ENCODE assay signal across 1 cellular context in the genomic region with DNA sequence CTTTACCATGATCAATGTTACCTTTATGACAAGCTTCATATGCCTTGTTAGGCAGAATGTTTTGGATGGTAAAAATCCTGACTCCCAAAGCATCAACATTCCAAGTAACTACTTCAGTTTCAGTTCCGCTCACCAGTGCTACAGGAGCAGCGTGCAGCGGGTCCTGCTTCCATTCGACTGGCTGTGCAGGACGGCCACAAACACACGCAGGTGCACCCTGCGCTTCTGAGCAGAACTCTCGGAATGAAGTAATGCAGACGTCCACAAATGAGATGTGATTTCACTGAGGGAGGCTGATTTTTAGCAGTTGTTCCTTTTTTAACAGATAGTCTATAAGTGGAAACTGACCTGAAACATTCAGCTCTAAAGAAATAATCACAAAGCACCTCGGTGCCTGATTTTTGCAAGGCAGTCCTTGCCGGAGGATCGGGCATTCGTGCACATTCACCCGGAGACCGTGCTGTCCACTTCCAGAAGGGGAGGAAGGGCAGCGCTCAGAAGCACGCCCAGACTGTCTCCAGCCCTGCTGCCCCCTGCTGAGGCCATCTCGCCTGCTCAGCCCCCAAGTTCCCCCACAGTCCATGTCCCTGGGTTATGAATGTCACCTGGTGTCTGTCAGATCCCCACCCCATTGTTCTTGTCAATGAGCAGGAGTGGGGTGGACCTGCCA.
TF ChIP-seq lines count a peak whose summit lies in the region.

No MANE protein-coding gene starts in this region.

TF ChIP-seq in GM12878, 131 proteins besides CTCF, POLR2A, EP300 and RAD21 (continued from another document and continues in another):
- TF ChIP-seq ZBTB11 (CRISPR knock-in tag; IDR thresholded peaks at IDR 0.05) (no peak), ZNF592 (IDR thresholded peaks at IDR 0.05) (no peak), RELA (IDR thresholded peaks at IDR 0.05; ENCODE audit: borderline replicate concordance, partially characterized antibody) (no peak), EZH2 (IDR thresholded peaks at IDR 0.05; ENCODE audit: borderline replicate concordance, control insufficient read depth, low read depth, low read length) (no peak), PAX5 (IDR thresholded peaks at IDR 0.05; ENCODE audit: borderline replicate concordance, low read depth, low read length) (no peak), FOXM1 (IDR thresholded peaks at IDR 0.05; ENCODE audit: low read depth, low read length) (peak; percentile 90), RB1 (IDR thresholded peaks at IDR 0.05; ENCODE audit: borderline replicate concordance) (no peak), SP1 (IDR thresholded peaks at IDR 0.05; ENCODE audit: low read depth, low read length) (no peak), SRF (IDR thresholded peaks at IDR 0.05; ENCODE audit: low read depth in 2 of 2, low read length in 2 of 2) (0 out of 4 replicates have a peak, but pooled peaks of 1 of the 2 experiments have one; percentile 24), NR2F1 (conservative IDR thresholded peaks at IDR 0.05) (no peak), SMAD1 (IDR thresholded peaks at IDR 0.05; ENCODE audit: low read depth, partially characterized antibody) (no peak), MEF2B (IDR thresholded peaks at IDR 0.05; ENCODE audit: partially characterized antibody, poor library complexity, severe bottlenecking) (no peak), ASH2L (IDR thresholded peaks at IDR 0.05; ENCODE audit: borderline replicate concordance, low read depth) (no peak), EED (IDR thresholded peaks at IDR 0.05; ENCODE audit: low read depth) (peak; percentile 98), JUNB (IDR thresholded peaks at IDR 0.05) (peak; percentile 68), HCFC1 (IDR thresholded peaks at IDR 0.05; ENCODE audit: low read length) (no peak), CHD4 (IDR thresholded peaks at IDR 0.05) (no peak), KAT2A (conservative IDR thresholded peaks at IDR 0.05; ENCODE audit: control insufficient read depth, low read depth, low read length) (no peak), SPI1 (IDR thresholded peaks at IDR 0.05; ENCODE audit: borderline replicate concordance, insufficient read depth, low read depth, low read length) (peak; percentile 65; the same call in 1 of the 2 replicates), NR2C2 (IDR thresholded peaks at IDR 0.05; ENCODE audit: borderline replicate concordance, control insufficient read depth, insufficient read length, low read depth) (no peak), TCF12 (IDR thresholded peaks at IDR 0.05; ENCODE audit: low read depth, low read length) (no peak), ZNF687 (IDR thresholded peaks at IDR 0.05) (no peak), POLR2AphosphoS5 (IDR thresholded peaks at IDR 0.05; ENCODE audit: low read length) (no peak), BRCA1 (IDR thresholded peaks at IDR 0.05; ENCODE audit: low read depth, low read length) (no peak), TCF3 (IDR thresholded peaks at IDR 0.05; ENCODE audit: borderline replicate concordance, insufficient read depth, low read depth, low read length) (no peak), DPF2 (IDR thresholded peaks at IDR 0.05) (no peak), SMARCA5 (IDR thresholded peaks at IDR 0.05) (no peak), REST (IDR thresholded peaks at IDR 0.05; ENCODE audit: low read depth, low read length) (no peak), HSF1 (IDR thresholded peaks at IDR 0.05; ENCODE audit: low read depth, low read length) (no peak), MTA3 (IDR thresholded peaks at IDR 0.05; ENCODE audit: borderline replicate concordance, low read length) (no peak)
- TF ChIP-seq, protein P1, sequence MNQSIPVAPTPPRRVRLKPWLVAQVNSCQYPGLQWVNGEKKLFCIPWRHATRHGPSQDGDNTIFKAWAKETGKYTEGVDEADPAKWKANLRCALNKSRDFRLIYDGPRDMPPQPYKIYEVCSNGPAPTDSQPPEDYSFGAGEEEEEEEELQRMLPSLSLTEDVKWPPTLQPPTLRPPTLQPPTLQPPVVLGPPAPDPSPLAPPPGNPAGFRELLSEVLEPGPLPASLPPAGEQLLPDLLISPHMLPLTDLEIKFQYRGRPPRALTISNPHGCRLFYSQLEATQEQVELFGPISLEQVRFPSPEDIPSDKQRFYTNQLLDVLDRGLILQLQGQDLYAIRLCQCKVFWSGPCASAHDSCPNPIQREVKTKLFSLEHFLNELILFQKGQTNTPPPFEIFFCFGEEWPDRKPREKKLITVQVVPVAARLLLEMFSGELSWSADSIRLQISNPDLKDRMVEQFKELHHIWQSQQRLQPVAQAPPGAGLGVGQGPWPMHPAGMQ (IDR thresholded peaks at IDR 0.05; ENCODE audit: borderline replicate concordance) = no peak
- TF ChIP-seq, protein P2, sequence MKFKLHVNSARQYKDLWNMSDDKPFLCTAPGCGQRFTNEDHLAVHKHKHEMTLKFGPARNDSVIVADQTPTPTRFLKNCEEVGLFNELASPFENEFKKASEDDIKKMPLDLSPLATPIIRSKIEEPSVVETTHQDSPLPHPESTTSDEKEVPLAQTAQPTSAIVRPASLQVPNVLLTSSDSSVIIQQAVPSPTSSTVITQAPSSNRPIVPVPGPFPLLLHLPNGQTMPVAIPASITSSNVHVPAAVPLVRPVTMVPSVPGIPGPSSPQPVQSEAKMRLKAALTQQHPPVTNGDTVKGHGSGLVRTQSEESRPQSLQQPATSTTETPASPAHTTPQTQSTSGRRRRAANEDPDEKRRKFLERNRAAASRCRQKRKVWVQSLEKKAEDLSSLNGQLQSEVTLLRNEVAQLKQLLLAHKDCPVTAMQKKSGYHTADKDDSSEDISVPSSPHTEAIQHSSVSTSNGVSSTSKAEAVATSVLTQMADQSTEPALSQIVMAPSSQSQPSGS (IDR thresholded peaks at IDR 0.05; ENCODE audit: low read length) = peak; percentile 54; the same call in 1 of the 2 replicates
- TF ChIP-seq, protein P3, sequence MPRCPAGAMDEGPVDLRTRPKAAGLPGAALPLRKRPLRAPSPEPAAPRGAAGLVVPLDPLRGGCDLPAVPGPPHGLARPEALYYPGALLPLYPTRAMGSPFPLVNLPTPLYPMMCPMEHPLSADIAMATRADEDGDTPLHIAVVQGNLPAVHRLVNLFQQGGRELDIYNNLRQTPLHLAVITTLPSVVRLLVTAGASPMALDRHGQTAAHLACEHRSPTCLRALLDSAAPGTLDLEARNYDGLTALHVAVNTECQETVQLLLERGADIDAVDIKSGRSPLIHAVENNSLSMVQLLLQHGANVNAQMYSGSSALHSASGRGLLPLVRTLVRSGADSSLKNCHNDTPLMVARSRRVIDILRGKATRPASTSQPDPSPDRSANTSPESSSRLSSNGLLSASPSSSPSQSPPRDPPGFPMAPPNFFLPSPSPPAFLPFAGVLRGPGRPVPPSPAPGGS (IDR thresholded peaks at IDR 0.05; ENCODE audit: borderline replicate concordance, insufficient read depth, low read depth, low read length, poor library complexity, severe bottlenecking) = peak; percentile 17
